2 cellular contexts compared by ENCODE assay signal in genomic region chr9:126228111-126228778, GRCh38.
TF ChIP-seq lines count a peak whose summit lies in the region.

No MANE protein-coding gene starts in this region.

TF ChIP-seq in H1, 55 proteins besides CTCF, POLR2A, EP300 and RAD21:
- TF ChIP-seq EGR1 (IDR thresholded peaks at IDR 0.05; ENCODE audit: borderline replicate concordance, low read depth, low read length) (no peak), USF2 (IDR thresholded peaks at IDR 0.05; ENCODE audit: low read length) (no peak), TCF12 (IDR thresholded peaks at IDR 0.05; ENCODE audit: low read depth, low read length) (no peak), POLR2AphosphoS5 (IDR thresholded peaks at IDR 0.05; ENCODE audit: low read depth, low read length) (no peak), ATF2 (IDR thresholded peaks at IDR 0.05; ENCODE audit: low read length) (no peak)

TF ChIP-seq in neural cell, 6 proteins besides CTCF, POLR2A, EP300 and RAD21:
- TF ChIP-seq POLR2AphosphoS5 (IDR thresholded peaks at IDR 0.05) (no peak), MXI1 (conservative IDR thresholded peaks at IDR 0.05; ENCODE audit: poor library complexity, severe bottlenecking) (no peak), SMC3 (conservative IDR thresholded peaks at IDR 0.05; ENCODE audit: poor library complexity) (no peak), REST (IDR thresholded peaks at IDR 0.05; ENCODE audit: borderline replicate concordance) (no peak), TAF1 (IDR thresholded peaks at IDR 0.05; ENCODE audit: low read depth) (no peak), EZH2 (IDR thresholded peaks at IDR 0.05; ENCODE audit: borderline replicate concordance, insufficient read depth, low read length, poor library complexity, severe bottlenecking) (no peak)
